In genomic region chr4:119454491-119455270, GRCh38 we compare ENCODE assay signal across 8 cellular contexts.
DNase-seq lines count a peak whose midpoint lies in the region; ATAC-seq and TF ChIP-seq lines count a peak whose summit lies in the region.
"Not testable (repeated sequence)": the region's sequence is repeated elsewhere in the genome, so short reads cannot be mapped to it uniquely, and the experiment has no call there.

No MANE protein-coding gene starts in this region.

- H3K36me3 ChIP-seq in GM23338 (ENCODE audit: insufficient read depth): not testable (repeated sequence)

- not testable (repeated sequence) for H4K20me1 ChIP-seq in GM23338 (replicated peaks; ENCODE audit: insufficient read depth)

- not testable (repeated sequence) for H3F3A ChIP-seq in GM23338 (replicated peaks; ENCODE audit: low read depth)

- TF ChIP-seq CTCF in GM23338 (conservative IDR thresholded peaks at IDR 0.05; ENCODE audit: low read depth in 2 of 2): 0 out of 4 replicates have a peak, but pooled peaks of 1 of the 2 experiments have one; percentile 20
- TF ChIP-seq CTCF in fibroblast of mammary gland (conservative IDR thresholded peaks at IDR 0.05; ENCODE audit: control insufficient read depth, insufficient read depth, low read depth, low read length): not testable (repeated sequence)

- not testable (repeated sequence) for H3K4me1 ChIP-seq in GM23338 (ENCODE audit: insufficient read depth)

- not testable (repeated sequence) for H3K9me2 ChIP-seq in GM23338 (ENCODE audit: insufficient read depth)

- ATAC-seq in GM23338: peak; percentile 99
- ATAC-seq in activated T-helper 17 cell treated with anti-CD3 and anti-CD28 coated beads, Interleukin-2, amount 50 U/mL, for 72 hours (replicated peaks): peak; percentile 99
- ATAC-seq in naive thymus-derived CD8-positive, alpha-beta T cell: peak; percentile 98 to 99
- ATAC-seq in stimulated activated naive B cell treated with anti-CD40 and anti-IgM and Interleukin-4, amounts not matched to agents 10 μg/mL and 1 μg/mL and 100 μg/mL, for 72 hours (replicated peaks): peak; percentile 99 to 100

- peak overlapping the region; percentile 99 for H3K27ac Mint-ChIP-seq in GM23338
- H3K27ac Mint-ChIP-seq in activated T-helper 17 cell treated with anti-CD3 and anti-CD28 coated beads, Interleukin-2, amount 50 U/mL, for 72 hours: peak overlapping the region; percentile 99
- peak overlapping the region; percentile 97 to 100 (median 100) for H3K27ac Mint-ChIP-seq in naive thymus-derived CD8-positive, alpha-beta T cell
- peak overlapping the region; percentile 98 for H3K27ac Mint-ChIP-seq in stimulated activated naive B cell treated with anti-CD40 and anti-IgM and Interleukin-4, amounts not matched to agents 10 μg/mL and 1 μg/mL and 100 μg/mL, for 72 hours

- peak overlapping the region; percentile 86 for H2AFZ ChIP-seq in GM23338

- H3K4me3 Mint-ChIP-seq in GM23338: peak overlapping the region; percentile 92
- H3K4me3 Mint-ChIP-seq in activated T-helper 17 cell treated with anti-CD3 and anti-CD28 coated beads, Interleukin-2, amount 50 U/mL, for 72 hours: peak overlapping the region; percentile 87
- peak overlapping the region; percentile 81 to 97 (median 92) for H3K4me3 Mint-ChIP-seq in naive thymus-derived CD8-positive, alpha-beta T cell
- peak overlapping the region; percentile 89 to 93 for H3K4me3 Mint-ChIP-seq in stimulated activated naive B cell treated with anti-CD40 and anti-IgM and Interleukin-4, amounts not matched to agents 10 μg/mL and 1 μg/mL and 100 μg/mL, for 72 hours

- H3K4me3 ChIP-seq in GM23338 (peak overlapping the region; percentile 93), fibroblast of mammary gland (ENCODE audit: control insufficient read depth, low read depth, low read length) (peak overlapping the region; percentile 62)

- not testable (repeated sequence) for H3K4me1 Mint-ChIP-seq in GM23338; activated T-helper 17 cell treated with anti-CD3 and anti-CD28 coated beads, Interleukin-2, amount 50 U/mL, for 72 hours; stimulated activated naive B cell treated with anti-CD40 and anti-IgM and Interleukin-4, amounts not matched to agents 10 μg/mL and 1 μg/mL and 100 μg/mL, for 72 hours
- peaks cover 3 to 19% (median 18%) of the 10 kb centered on the region in 4 donors for H3K4me1 Mint-ChIP-seq in naive thymus-derived CD8-positive, alpha-beta T cell

- peak; percentile 96 for DNase-seq in EH (ENCODE audit: low read depth)
- peak; percentile 94 for DNase-seq in GM23338 (ENCODE audit: low spot score)
- DNase-seq in Kasumi-1 (lab: John Stamatoyannopoulos, UW): peak; percentile 81 to 82
- DNase-seq in RKO (ENCODE audit: low spot score): peak; percentile 96
- peak; percentile 97 for DNase-seq in fibroblast of mammary gland (ENCODE audit: low read depth)
- peak; percentile 92 to 99 (median 95) for DNase-seq in naive thymus-derived CD8-positive, alpha-beta T cell
- peak; percentile 86 for DNase-seq in stimulated activated naive B cell treated with anti-CD40 and anti-IgM and Interleukin-4, amounts not matched to agents 10 μg/mL and 1 μg/mL and 100 μg/mL, for 72 hours

- H3K4me2 ChIP-seq in GM23338: peak overlapping the region; percentile 81

- H3K27me3 ChIP-seq in GM23338 (ENCODE audit: insufficient read depth): not testable (repeated sequence)

- POLR2A ChIA-PET in naive thymus-derived CD8-positive, alpha-beta T cell (lab: Charles Lee): interaction anchor here (0.7 to 2.7 kb wide), 8 partner anchors 37 to 770 kb away, joined by 3 to 15 read pairs (median 3); partner anchors contain the start of genes METTL14 and USP53

- H3K36me3 Mint-ChIP-seq in GM23338 (ENCODE audit: low read depth); naive thymus-derived CD8-positive, alpha-beta T cell; stimulated activated naive B cell treated with anti-CD40 and anti-IgM and Interleukin-4, amounts not matched to agents 10 μg/mL and 1 μg/mL and 100 μg/mL, for 72 hours: not testable (repeated sequence)
- peaks cover 13% of the 10 kb centered on the region for H3K36me3 Mint-ChIP-seq in activated T-helper 17 cell treated with anti-CD3 and anti-CD28 coated beads, Interleukin-2, amount 50 U/mL, for 72 hours (ENCODE audit: low read depth)

- not testable (repeated sequence) for H3K9me3 Mint-ChIP-seq in GM23338; activated T-helper 17 cell treated with anti-CD3 and anti-CD28 coated beads, Interleukin-2, amount 50 U/mL, for 72 hours; naive thymus-derived CD8-positive, alpha-beta T cell; stimulated activated naive B cell treated with anti-CD40 and anti-IgM and Interleukin-4, amounts not matched to agents 10 μg/mL and 1 μg/mL and 100 μg/mL, for 72 hours

- peaks cover 33% of the 10 kb centered on the region for H3K79me2 ChIP-seq in GM23338 (replicated peaks; ENCODE audit: insufficient read depth)

- H3K27ac ChIP-seq in GM23338 (ENCODE audit: low read depth): peak overlapping the region; percentile 81; the same call in 1 of the 2 replicates

- not testable (repeated sequence) for H3K27me3 Mint-ChIP-seq in GM23338 (ENCODE audit: insufficient read depth, low read depth, poor library complexity); activated T-helper 17 cell treated with anti-CD3 and anti-CD28 coated beads, Interleukin-2, amount 50 U/mL, for 72 hours; naive thymus-derived CD8-positive, alpha-beta T cell; stimulated activated naive B cell treated with anti-CD40 and anti-IgM and Interleukin-4, amounts not matched to agents 10 μg/mL and 1 μg/mL and 100 μg/mL, for 72 hours

TF ChIP-seq in GM23338, 12 proteins besides CTCF, POLR2A, EP300 and RAD21:
- TF ChIP-seq POLR2AphosphoS5 (IDR thresholded peaks at IDR 0.05; ENCODE audit: low read depth) (peak; percentile 92), ETS1 (IDR thresholded peaks at IDR 0.05) (peak; percentile 94), ZNF114 (CRISPR knock-in tag; IDR thresholded peaks at IDR 0.05) (peak; percentile 73; the same call in 1 of the 2 replicates), CREB1 (CRISPR knock-in tag; IDR thresholded peaks at IDR 0.05; ENCODE audit: low read depth) (peak; percentile 100)

Comparison
In these comparisons a context has a peak if more than half of its experiments do, and no peak if none do; other contexts are left out.
1. Peak in every context shown above with its lines: DNase-seq, ATAC-seq, H3K4me3 ChIP-seq and H3K27ac ChIP-seq.